Comparison of ENCODE assay signal across 11 cellular contexts in the genomic region with DNA sequence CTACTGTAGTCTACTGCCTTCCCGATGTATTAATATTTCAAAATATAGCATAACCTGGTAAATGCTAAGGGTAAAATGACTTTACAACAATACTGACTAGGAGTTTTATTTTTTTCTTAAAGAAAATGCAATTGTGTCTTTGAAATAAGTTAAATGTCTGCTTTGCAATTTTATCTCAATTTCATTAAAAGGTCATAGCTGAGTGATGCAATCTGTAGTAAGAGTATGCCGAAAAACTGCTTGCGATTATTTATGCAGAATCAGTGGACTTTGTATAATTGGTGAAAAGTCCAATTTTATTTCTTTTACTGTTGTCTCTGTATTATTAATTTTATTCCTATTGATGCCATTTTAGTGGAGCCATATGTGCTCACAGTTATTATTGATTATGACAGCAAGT.
"Had no signal": no experiment of that assay in that cellular context is flagged by ENCODE, and none has a peak within 500 bp of the region (broad histone marks: within the 10 kb centered on the region; RNA-seq: fewer than 3 reads in every experiment).

No MANE protein-coding gene starts in this region.

- H3K36me3 ChIP-seq: HAP-1 had no signal

- FAIRE-seq: H1, H54 had no signal

- ATAC-seq: GM23338, HCT116 had no signal

- DNase-seq: GM23248, GOT3, H7, H9, HCEC 1CT, HFFc6 had no signal

- H3K27ac ChIP-seq: GM23248 had no signal

- H3K9me3 ChIP-seq: HAP-1 had no signal

- H3K4me2 ChIP-seq: GM23338 had no signal

- H3K4me1 ChIP-seq: HAP-1 had no signal

- H2AFZ ChIP-seq: GM23248, GM23338 had no signal

- H3K4me3 ChIP-seq: GM23248, GM23338, HAP-1 had no signal

- H3K9ac ChIP-seq: GM23248 had no signal
